ENCODE assay signal across 9 cellular contexts in the genomic region with DNA sequence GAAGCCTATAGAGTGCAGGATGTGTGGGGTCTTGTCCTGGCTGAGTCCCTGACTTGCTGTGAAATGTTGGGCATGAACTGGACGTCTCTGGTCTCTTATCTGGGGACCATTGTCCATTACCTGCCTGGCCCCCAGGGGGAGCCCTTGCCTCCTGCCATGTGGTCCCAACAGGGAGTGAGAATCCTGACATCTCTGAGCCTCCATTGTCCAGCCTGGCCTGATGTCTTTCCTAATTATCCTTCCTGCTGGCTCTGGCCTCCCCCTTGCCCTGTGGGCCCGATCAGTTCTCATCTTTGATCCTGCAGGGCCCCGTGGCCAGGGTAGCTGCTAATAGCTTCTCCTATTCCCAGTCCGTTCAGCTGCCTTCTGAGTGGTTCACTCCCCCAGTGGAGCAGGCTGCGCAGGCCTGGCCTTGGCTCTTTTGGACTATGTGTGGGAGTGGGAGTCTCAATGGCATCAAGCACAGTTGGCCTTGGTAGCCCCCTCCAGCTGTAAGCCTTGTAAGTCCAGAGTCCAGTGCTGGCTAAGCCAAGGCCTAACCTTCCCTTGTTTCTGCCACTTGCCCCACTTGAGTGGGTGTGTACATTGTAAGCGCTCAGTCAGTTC.
A peak's percentile ranks its signal among the peaks of the same experiment; 100 is the strongest.
DNase-seq lines count a peak whose midpoint lies in the region; ATAC-seq, FAIRE-seq and TF ChIP-seq lines count a peak whose summit lies in the region.
"Had no signal": no experiment of that assay in that cellular context is flagged by ENCODE, and none has a peak within 500 bp of the region (broad histone marks: within the 10 kb centered on the region; RNA-seq: fewer than 3 reads in every experiment).

No MANE protein-coding gene starts in this region.

- H3K27me3 ChIP-seq in endothelial cell of umbilical vein (ENCODE audit: control insufficient read depth in 2 of 2, insufficient read depth in 2 of 2, low read length in 2 of 2): peaks cover 0 to 2% of the 10 kb centered on the region in 2 experiments
- no peaks in the 10 kb centered on the region for H3K27me3 ChIP-seq in neural progenitor cell

- no peak overlapping the region for H2AFZ ChIP-seq in endothelial cell of umbilical vein (ENCODE audit: low read depth, low read length)
- no peak overlapping the region for H2AFZ ChIP-seq in neural progenitor cell (replicated peaks)

- peak; percentile 56 for DNase-seq in CD1c-positive myeloid dendritic cell (ENCODE audit: extremely low spot score)
- DNase-seq in activated CD4-positive, alpha-beta T cell treated with anti-CD3 and anti-CD28 coated beads, Interleukin-2, amount 50 U/mL, for 48 hours: peak; percentile 66 to 71
- DNase-seq in endothelial cell of umbilical vein (ENCODE audit: low read depth, low spot score): no peak
- DNase-seq in neural progenitor cell (ENCODE audit: low spot score): peak; percentile 33
- no peak for DNase-seq in kidney glomerular epithelial cell (lab: John Stamatoyannopoulos, UW)
- no peak for DNase-seq in RCC 7860 (ENCODE audit: low spot score)

- H3K4me2 ChIP-seq in endothelial cell of umbilical vein (ENCODE audit: insufficient read depth, low read length) (no peak overlapping the region), neural progenitor cell (no peak overlapping the region)

- intact Hi-C loops in endothelial cell of umbilical vein (cut with micrococcal nuclease): loop anchor here (1.0 kb wide), 3 partner anchors 53 to 124 kb away; a partner anchor contains a TSS

- H3K27ac Mint-ChIP-seq in neural progenitor cell: no peak overlapping the region

- H3K27me3 Mint-ChIP-seq in neural progenitor cell (ENCODE audit: insufficient read depth, low read depth): peaks cover 8% of the 10 kb centered on the region

- TF ChIP-seq RAD21 in Ishikawa (IDR thresholded peaks at IDR 0.05; ENCODE audit: low read depth): peak; percentile 61

- H3K9me3 ChIP-seq in endothelial cell of umbilical vein (replicated peaks; ENCODE audit: control insufficient read depth, insufficient read depth, low read length): no peaks in the 10 kb centered on the region
- H3K9me3 ChIP-seq in neural progenitor cell (ENCODE audit: low read depth): no peaks in the 10 kb centered on the region

- TF ChIP-seq CTCF in endothelial cell of umbilical vein (IDR thresholded peaks at IDR 0.05; ENCODE audit: extremely low read depth in 1 of 2, insufficient read depth in 1 of 2, low read depth in 1 of 2, low read length in 2 of 2) (peak; percentile 47 to 55), neural progenitor cell (IDR thresholded peaks at IDR 0.05) (peak; percentile 61)

- H4K20me1 ChIP-seq in endothelial cell of umbilical vein (replicated peaks; ENCODE audit: control insufficient read depth, extremely low read depth, insufficient read depth, low read length) (no peaks in the 10 kb centered on the region), neural progenitor cell (ENCODE audit: low read depth) (no peaks in the 10 kb centered on the region)

- H3K4me1 ChIP-seq in endothelial cell of umbilical vein (ENCODE audit: control insufficient read depth, extremely low read depth, insufficient read depth, low read length): peaks cover 16% of the 10 kb centered on the region
- peaks cover 9% of the 10 kb centered on the region for H3K4me1 ChIP-seq in neural progenitor cell

- TF ChIP-seq POLR2A in endothelial cell of umbilical vein (IDR thresholded peaks at IDR 0.05; ENCODE audit: low read depth, low read length): no peak

- H3K9me3 Mint-ChIP-seq in neural progenitor cell: no peaks in the 10 kb centered on the region

- TF ChIP-seq EP300 in Ishikawa (IDR thresholded peaks at IDR 0.05; ENCODE audit: borderline replicate concordance): no peak

- H3K9me1 ChIP-seq in endothelial cell of umbilical vein (replicated peaks; ENCODE audit: control insufficient read depth, extremely low read depth, insufficient read depth, low read length): no peaks in the 10 kb centered on the region

- no peak overlapping the region for H3K4me3 Mint-ChIP-seq in neural progenitor cell

- FAIRE-seq in endothelial cell of umbilical vein (lab: Jason Lieb, UNC) (no peak), RCC 7860 (lab: Jason Lieb, UNC) (no peak)
- FAIRE-seq: islet of Langerhans had no signal

- BruUV-seq in endothelial cell of umbilical vein (replicated peaks; lab: Mats Ljungman, UMichigan): no TSS peak

- POLR2A ChIA-PET in endothelial cell of umbilical vein (lab: Charles Lee): interaction anchor here (2.0 kb wide), 1 partner anchor 77 kb away, joined by 9 read pairs; a partner anchor contains a TSS

- no peaks in the 10 kb centered on the region for H3K36me3 ChIP-seq in endothelial cell of umbilical vein (ENCODE audit: control insufficient read depth in 2 of 2, extremely low read depth in 1 of 2, insufficient read depth in 2 of 2, low read length in 2 of 2)
- H3K36me3 ChIP-seq in neural progenitor cell: no peaks in the 10 kb centered on the region

- H3K9ac ChIP-seq in endothelial cell of umbilical vein (replicated peaks; ENCODE audit: extremely low read depth, insufficient read depth, low read length) (no peak overlapping the region), neural progenitor cell (no peak overlapping the region)

- no peak for ATAC-seq in GM19452 (IDR thresholded peaks at IDR 0.05; ENCODE audit: unreplicated experiment)

- CTCF ChIA-PET in endothelial cell of umbilical vein (lab: Charles Lee): interaction anchor here (0.8 to 2.6 kb wide), 8 partner anchors 8 to 127 kb away, joined by 3 to 12 read pairs (median 5); a partner anchor contains a TSS

- peaks cover 36% of the 10 kb centered on the region for H3K4me1 Mint-ChIP-seq in neural progenitor cell

- H3K4me3 ChIP-seq in endothelial cell of umbilical vein (replicated peaks in 1 of 3; ENCODE audit: insufficient read depth in 1 of 3, low read depth in 1 of 3, low read length in 3 of 3): no peak overlapping the region
- H3K4me3 ChIP-seq in neural progenitor cell: no peak overlapping the region

- dilution Hi-C loops in endothelial cell of umbilical vein (cut with MboI; ENCODE audit: extremely low pct_ligation_motif_present, low sequenced_read_pairs): no loop called here

- H3K79me2 ChIP-seq in endothelial cell of umbilical vein (ENCODE audit: control insufficient read depth, insufficient read depth, low read length): no peaks in the 10 kb centered on the region
- H3K79me2 ChIP-seq in neural progenitor cell (ENCODE audit: low read depth): no peaks in the 10 kb centered on the region

- H3K27ac ChIP-seq in endothelial cell of umbilical vein (ENCODE audit: insufficient read depth, low read depth, low read length) (no peak overlapping the region), neural progenitor cell (no peak overlapping the region)

- H3K36me3 Mint-ChIP-seq in neural progenitor cell: no peaks in the 10 kb centered on the region

- peaks cover 1% of the 10 kb centered on the region for H3F3A ChIP-seq in neural progenitor cell (ENCODE audit: low read depth)

TF ChIP-seq in Ishikawa, 13 proteins besides CTCF, POLR2A, EP300 and RAD21 (continues in another document):
- TF ChIP-seq, protein P1, sequence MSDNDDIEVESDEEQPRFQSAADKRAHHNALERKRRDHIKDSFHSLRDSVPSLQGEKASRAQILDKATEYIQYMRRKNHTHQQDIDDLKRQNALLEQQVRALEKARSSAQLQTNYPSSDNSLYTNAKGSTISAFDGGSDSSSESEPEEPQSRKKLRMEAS (IDR thresholded peaks at IDR 0.05): peak; percentile 45; the same call in 1 of the 2 replicates
- TF ChIP-seq TEAD4 (IDR thresholded peaks at IDR 0.05): no peak

TF ChIP-seq in endothelial cell of umbilical vein, 7 proteins besides CTCF, POLR2A, EP300 and RAD21:
- TF ChIP-seq MYC (IDR thresholded peaks at IDR 0.05; ENCODE audit: low read depth, low read length): no peak
- no peak for TF ChIP-seq JUN (IDR thresholded peaks at IDR 0.05; ENCODE audit: borderline replicate concordance, insufficient read depth, insufficient read length, low read depth)
- no peak for TF ChIP-seq POLR2AphosphoS5 (IDR thresholded peaks at IDR 0.05; ENCODE audit: insufficient read depth, low read depth, low read length)
- no peak for TF ChIP-seq GATA2 (IDR thresholded peaks at IDR 0.05; ENCODE audit: insufficient read depth, insufficient read length, low read depth, low read length)
- TF ChIP-seq EZH2 (IDR thresholded peaks at IDR 0.05; ENCODE audit: borderline replicate concordance, low read depth, low read length, severe bottlenecking): no peak
- no peak for TF ChIP-seq FOS (IDR thresholded peaks at IDR 0.05; ENCODE audit: borderline replicate concordance, insufficient read depth, low read length)
- TF ChIP-seq, protein P1 (IDR thresholded peaks at IDR 0.05; ENCODE audit: insufficient read depth, insufficient read length): no peak

Comparison
In these comparisons a context has a peak if more than half of its experiments do, and no peak if none do; other contexts are left out.
1. DNase-seq: peak in CD1c-positive myeloid dendritic cell (single experiment), activated CD4-positive, alpha-beta T cell treated with anti-CD3 and anti-CD28 coated beads, Interleukin-2, amount 50 U/mL, for 48 hours (2 of 2) and neural progenitor cell (single experiment); none in endothelial cell of umbilical vein (single experiment), kidney glomerular epithelial cell (single experiment) and RCC 7860 (single experiment).